Comparison of ENCODE assay signal across 24 cellular contexts in the genomic region with DNA sequence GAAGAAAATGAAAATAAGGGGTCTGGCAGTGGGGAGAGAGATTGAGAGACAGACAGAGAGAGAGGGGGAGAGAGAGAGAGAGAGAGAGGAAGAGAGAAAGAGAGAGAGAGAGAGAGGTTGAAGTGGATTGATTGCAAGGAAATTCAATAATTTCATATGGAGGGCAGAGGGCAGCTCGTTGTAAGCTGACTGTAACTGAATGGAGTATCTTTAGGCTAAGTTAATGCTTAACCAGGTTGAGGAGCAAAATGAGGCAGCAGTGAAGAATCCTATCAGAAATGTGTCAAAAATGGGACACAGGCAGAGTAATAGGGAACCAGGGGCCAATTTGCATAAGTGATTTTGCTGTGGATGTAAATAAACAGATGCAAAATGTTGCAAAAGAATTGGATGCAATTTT. TPM values are rescaled to one million over a fixed set of nuclear protein-coding genes. Genes with fewer than 3 reads are reported as not detected.
"Had no signal": no experiment of that assay in that cellular context is flagged by ENCODE, and none has a peak within 500 bp of the region (broad histone marks: within the 10 kb centered on the region; RNA-seq: fewer than 3 reads in every experiment).

No MANE protein-coding gene starts in this region.

- FAIRE-seq: bronchial epithelial cell had no signal

- H3K4me1 Mint-ChIP-seq: activated naive CD4-positive, alpha-beta T cell treated with anti-CD3 and anti-CD28 coated beads, Interleukin-2, amount 50 U/mL, for 24 hours; stimulated activated naive CD8-positive, alpha-beta T cell treated with anti-CD3 and anti-CD28 coated beads, Interleukin-15, amount 100 ng/mL, for 72 hours had no signal

- H3K9me3 Mint-ChIP-seq: activated naive CD4-positive, alpha-beta T cell treated with anti-CD3 and anti-CD28 coated beads, Interleukin-2, amount 50 U/mL, for 24 hours; nephron progenitor cell; stimulated activated naive CD8-positive, alpha-beta T cell treated with anti-CD3 and anti-CD28 coated beads, Interleukin-15, amount 100 ng/mL, for 72 hours had no signal

- H3K27ac Mint-ChIP-seq: activated naive CD4-positive, alpha-beta T cell treated with anti-CD3 and anti-CD28 coated beads, Interleukin-2, amount 50 U/mL, for 24 hours; nephron progenitor cell; stimulated activated naive CD8-positive, alpha-beta T cell treated with anti-CD3 and anti-CD28 coated beads, Interleukin-15, amount 100 ng/mL, for 72 hours had no signal

- H3K36me3 ChIP-seq: ascending aorta, gastroesophageal sphincter, heart left ventricle, right atrium auricular region, suprapubic skin, upper lobe of left lung had no signal

- H3K4me3 Mint-ChIP-seq: activated naive CD4-positive, alpha-beta T cell treated with anti-CD3 and anti-CD28 coated beads, Interleukin-2, amount 50 U/mL, for 24 hours; nephron progenitor cell; stimulated activated naive CD8-positive, alpha-beta T cell treated with anti-CD3 and anti-CD28 coated beads, Interleukin-15, amount 100 ng/mL, for 72 hours had no signal

- H3K27me3 Mint-ChIP-seq: progenitor cell of endocrine pancreas had no signal

- H3K4me1 ChIP-seq: ascending aorta, gastroesophageal sphincter, heart left ventricle, right atrium auricular region, suprapubic skin, upper lobe of left lung had no signal

- H3K27ac ChIP-seq: ascending aorta, gastroesophageal sphincter, heart left ventricle, right atrium auricular region, suprapubic skin, upper lobe of left lung had no signal

- H3K27me3 ChIP-seq: ascending aorta, gastroesophageal sphincter, right atrium auricular region, suprapubic skin, upper lobe of left lung had no signal

- DNase-seq: activated CD8-positive, alpha-beta memory T cell treated with anti-CD3 and anti-CD28 coated beads for 24 hours; activated gamma-delta T cell; cerebellar nuclear complex; cortex of kidney; heart left ventricle; kidney glomerular epithelial cell; nephron progenitor cell; stimulated activated naive CD8-positive, alpha-beta T cell treated with anti-CD3 and anti-CD28 coated beads, Interleukin-15, amount 100 ng/mL, for 72 hours; T1000; upper lobe of left lung had no signal

- ATAC-seq: activated CD4-positive, CD25-positive, alpha-beta regulatory T cell treated with anti-CD3 and anti-CD28 coated beads, Interleukin-2, amount 50 U/mL, for 24 hours; gastroesophageal sphincter; heart left ventricle; stimulated activated naive CD8-positive, alpha-beta T cell treated with anti-CD3 and anti-CD28 coated beads, Interleukin-15, amount 100 ng/mL, for 72 hours had no signal

- H3K36me3 Mint-ChIP-seq: activated naive CD4-positive, alpha-beta T cell treated with anti-CD3 and anti-CD28 coated beads, Interleukin-2, amount 50 U/mL, for 24 hours had no signal

- H3K4me3 ChIP-seq: ascending aorta, gastroesophageal sphincter, heart left ventricle, right atrium auricular region, suprapubic skin, upper lobe of left lung had no signal

- H3K9me3 ChIP-seq: ascending aorta, gastroesophageal sphincter, heart left ventricle, right atrium auricular region, suprapubic skin, upper lobe of left lung had no signal

RNA-seq across cellular contexts. Expression of a gene that starts 21.0 kb away (rescaled TPM):
- total RNA-seq: ascending aorta; T-helper 1 cell treated with Interleukin-12 subunit alpha and Interleukin-12 subunit beta and Interleukin-4 antibody, amounts not matched to agents 30 ng/mL and 1 ng/mL, for 36 hours had no signal

RNA-seq across cellular contexts. Expression of a gene that starts 53.9 kb away (rescaled TPM):
- total RNA-seq: ascending aorta; bronchial epithelial cell; gastroesophageal sphincter; heart left ventricle; lower leg skin; mesenteric fat pad; omental fat pad; progenitor cell of endocrine pancreas; right atrium auricular region; suprapubic skin; T-helper 1 cell treated with Interleukin-12 subunit alpha and Interleukin-12 subunit beta and Interleukin-4 antibody, amounts not matched to agents 30 ng/mL and 1 ng/mL, for 36 hours; upper lobe of left lung had no signal
- polyA plus RNA-seq: adipose tissue, esophagus, heart left ventricle had no signal
